ENCODE assay signal across 19 cellular contexts in genomic region chr12:118606690-118607089, GRCh38.
A peak's percentile ranks its signal among the peaks of the same experiment; 100 is the strongest.
DNase-seq lines count a peak whose midpoint lies in the region; ATAC-seq and TF ChIP-seq lines count a peak whose summit lies in the region.
"Had no signal": no experiment of that assay in that cellular context is flagged by ENCODE, and none has a peak within 500 bp of the region (broad histone marks: within the 10 kb centered on the region; RNA-seq: fewer than 3 reads in every experiment).

No MANE protein-coding gene starts in this region.

- H3K27me3 ChIP-seq in right atrium auricular region (no peaks in the 10 kb centered on the region), sigmoid colon (no peaks in the 10 kb centered on the region), uterus (no peaks in the 10 kb centered on the region)
- H3K27me3 ChIP-seq: BLaER1 treated with 17β-estradiol and CSF1 and Interleukin-3, amounts not matched to agents 10 nM and 100 nM had no signal

- H3K27ac ChIP-seq in right atrium auricular region (no peak overlapping the region), VCaP (peak overlapping the region; percentile 78; the same call in 1 of the 2 replicates), sigmoid colon (no peak overlapping the region), uterus (no peak overlapping the region)
- H3K27ac ChIP-seq: A549; BLaER1 treated with 17β-estradiol and CSF1 and Interleukin-3, amounts not matched to agents 10 nM and 100 nM; C4-2B had no signal

- TF ChIP-seq EP300 in sigmoid colon (IDR thresholded peaks at IDR 0.05) = no peak

- H3K36me3 ChIP-seq in right atrium auricular region = no peaks in the 10 kb centered on the region
- no peaks in the 10 kb centered on the region for H3K36me3 ChIP-seq in sigmoid colon
- no peaks in the 10 kb centered on the region for H3K36me3 ChIP-seq in uterus
- H3K36me3 ChIP-seq: BLaER1 treated with 17β-estradiol and CSF1 and Interleukin-3, amounts not matched to agents 10 nM and 100 nM had no signal

- TF ChIP-seq CTCF in right atrium auricular region (IDR thresholded peaks at IDR 0.05) (no peak), VCaP (conservative IDR thresholded peaks at IDR 0.05) (no peak), sigmoid colon (IDR thresholded peaks at IDR 0.05) (no peak), uterus (IDR thresholded peaks at IDR 0.05) (no peak)

- 83 to 87% methylated on average over 8 of the region's 8 CpGs for WGBS in sigmoid colon, 2 donors

- H3K4me1 ChIP-seq in right atrium auricular region (no peaks in the 10 kb centered on the region), sigmoid colon (peaks cover 0 to 7% (median 0%) of the 10 kb centered on the region in 4 donors), uterus (no peaks in the 10 kb centered on the region)
- H3K4me1 ChIP-seq: A549; BLaER1 treated with 17β-estradiol and CSF1 and Interleukin-3, amounts not matched to agents 10 nM and 100 nM; Caco-2 had no signal

- H3K4me3 ChIP-seq in right atrium auricular region (no peak overlapping the region), sigmoid colon (no peak overlapping the region), uterus (no peak overlapping the region)
- H3K4me3 ChIP-seq: A549; BLaER1 treated with 17β-estradiol and CSF1 and Interleukin-3, amounts not matched to agents 10 nM and 100 nM; GM12878 had no signal

- TF ChIP-seq POLR2A in sigmoid colon (IDR thresholded peaks at IDR 0.05) (no peak), uterus (IDR thresholded peaks at IDR 0.05) (no peak)

- ATAC-seq in Right ventricle myocardium inferior (peak; percentile 33), left ventricle myocardium superior (peak; percentile 62), GM19023 (IDR thresholded peaks at IDR 0.05; ENCODE audit: unreplicated experiment) (no peak)
- ATAC-seq: A549; CD8-positive, alpha-beta T cell; GM12878 had no signal

- intact Hi-C loops in Right ventricle myocardium inferior (cut with DNase I) (no loop called here), left ventricle myocardium superior (cut with micrococcal nuclease) (no loop called here), cardiac septum (cut with DNase I) (no loop called here), sigmoid colon (cut with DNase I) (loop anchor here (10.0 kb wide), 1 partner anchor 202 kb away; no protein-coding TSS in a partner anchor), uterus (cut with DNase I; ENCODE audit: low total_unique reads) (no loop called here)

- DNase-seq in Right ventricle myocardium inferior (ENCODE audit: missing footprints) (no peak), right atrium auricular region (ENCODE audit: low spot score) (no peak), left ventricle myocardium superior (no peak), cardiac septum (ENCODE audit: low spot score) (no peak), sigmoid colon (peak; percentile 72), uterus (no peak)
- DNase-seq: AML-193; Caco-2; Calu3; CD4-positive, alpha-beta T cell; CD8-positive, alpha-beta T cell; DMS79 treated with DMSO at 0.1 percent for 48 hours; GDM1 had no signal

- no peaks in the 10 kb centered on the region for H3K9me3 ChIP-seq in right atrium auricular region
- no peaks in the 10 kb centered on the region for H3K9me3 ChIP-seq in sigmoid colon
- no peaks in the 10 kb centered on the region for H3K9me3 ChIP-seq in uterus
- H3K9me3 ChIP-seq: A549; BLaER1 treated with 17β-estradiol and CSF1 and Interleukin-3, amounts not matched to agents 10 nM and 100 nM; Caco-2 had no signal
